1 cellular context compared by ENCODE assay signal in genomic region chr17:40541873-40542561, GRCh38.
TF ChIP-seq lines count a peak whose summit lies in the region.

No MANE protein-coding gene starts in this region.

TF ChIP-seq in H1, 55 proteins besides CTCF, POLR2A, EP300 and RAD21:
- TF ChIP-seq NANOG (IDR thresholded peaks at IDR 0.05; ENCODE audit: insufficient read depth, low read depth, low read length, poor library complexity, severe bottlenecking) (no peak), TBP (IDR thresholded peaks at IDR 0.05; ENCODE audit: low read depth, low read length) (no peak), E2F6 (IDR thresholded peaks at IDR 0.05) (no peak), FOSL1 (IDR thresholded peaks at IDR 0.05; ENCODE audit: insufficient read depth, low read depth, low read length) (no peak), RBBP5 (IDR thresholded peaks at IDR 0.05; ENCODE audit: borderline replicate concordance, low read depth, low read length) (no peak), KDM1A (IDR thresholded peaks at IDR 0.05; ENCODE audit: borderline replicate concordance, low read length) (no peak), GABPA (IDR thresholded peaks at IDR 0.05; ENCODE audit: borderline replicate concordance, insufficient read depth, low read length) (no peak), GTF2F1 (IDR thresholded peaks at IDR 0.05; ENCODE audit: borderline replicate concordance, low read depth, low read length) (no peak), SIN3A (conservative IDR thresholded peaks at IDR 0.05 in 1 of 2, IDR thresholded peaks at IDR 0.05 in 1 of 2; ENCODE audit: low read depth in 1 of 2, low read length in 2 of 2) (no peak), EGR1 (IDR thresholded peaks at IDR 0.05; ENCODE audit: borderline replicate concordance, low read depth, low read length) (no peak)
TF ChIP-seq in H1: peak in this region for 0.
